ENCODE assay signal across 13 cellular contexts in genomic region chr12:49560695-49561094, GRCh38. TPM values are rescaled to one million over a fixed set of nuclear protein-coding genes. Genes with fewer than 3 reads are reported as not detected.
"Had no signal": no experiment of that assay in that cellular context is flagged by ENCODE, and none has a peak within 500 bp of the region (broad histone marks: within the 10 kb centered on the region; RNA-seq: fewer than 3 reads in every experiment).

No MANE protein-coding gene starts in this region.

- H3K27ac Mint-ChIP-seq: activated B cell treated with CpG ODN at 0.5 μM for 24 hours had no signal

- H3K27me3 Mint-ChIP-seq: activated B cell treated with CpG ODN at 0.5 μM for 24 hours had no signal

- H3K4me3 Mint-ChIP-seq: activated B cell treated with CpG ODN at 0.5 μM for 24 hours had no signal

- ATAC-seq: gastrocnemius medialis, left lung had no signal

- DNase-seq: activated B cell treated with CpG ODN at 0.5 μM for 24 hours; activated CD4-positive, alpha-beta T cell treated with anti-CD3 and anti-CD28 coated beads, Interleukin-2, amount 50 U/mL, for 1 hour; activated effector memory CD4-positive, alpha-beta T cell treated with anti-CD3 and anti-CD28 coated beads, Interleukin-2, amount 50 U/mL, for 16 hours; activated T-cell treated with anti-CD3 and anti-CD28 coated beads, Interleukin-2, amount 50 U/mL, for 1 hour; brain microvascular endothelial cell; central memory CD4-positive, alpha-beta T cell; gastrocnemius medialis; head of caudate nucleus; mammary epithelial cell; occipital lobe; upper lobe of left lung had no signal

- H3K9me3 Mint-ChIP-seq: activated B cell treated with CpG ODN at 0.5 μM for 24 hours had no signal

- H3K4me1 Mint-ChIP-seq: activated B cell treated with CpG ODN at 0.5 μM for 24 hours had no signal

RNA-seq across cellular contexts. Expression of gene KCNH3, which starts 21.9 kb away (rescaled TPM):
- total RNA-seq: gastrocnemius medialis had no signal

RNA-seq across cellular contexts. Expression of gene FAM186B, which starts 44.7 kb away (rescaled TPM):
- total RNA-seq: occipital lobe, skeletal muscle tissue had no signal
